ENCODE assay signal across 8 cellular contexts in the genomic region with DNA sequence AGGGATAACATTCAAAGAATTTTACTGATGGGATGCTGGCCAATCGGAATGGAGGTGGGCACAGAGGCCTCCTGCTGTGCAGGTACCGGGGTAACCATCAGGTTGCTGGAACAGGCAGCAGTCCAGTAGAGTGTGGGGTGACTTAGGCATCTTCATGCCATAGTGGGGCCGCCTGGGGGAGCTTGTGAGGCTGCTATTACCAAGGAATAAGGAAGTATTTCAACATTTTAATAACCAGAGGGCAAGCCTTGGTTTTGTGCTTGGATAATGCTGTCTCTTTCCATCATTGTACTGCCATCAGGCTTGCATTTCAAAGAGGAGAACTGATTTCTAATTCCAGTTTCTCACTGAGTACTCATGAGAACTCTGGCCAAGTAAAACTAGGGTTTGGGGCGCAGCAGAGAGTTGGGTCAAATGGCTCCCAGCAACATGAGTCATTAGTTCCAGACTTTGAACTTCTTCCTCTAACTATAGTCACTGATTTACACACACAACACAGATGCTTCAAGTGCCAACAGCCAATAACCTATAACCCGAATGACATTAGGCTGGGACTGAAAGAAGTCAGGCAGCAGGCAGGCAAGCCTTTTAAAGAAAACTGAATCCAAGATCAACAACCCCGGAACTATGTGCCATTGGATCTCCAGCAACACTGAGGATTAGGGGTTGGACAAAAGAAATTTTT. TPM values are rescaled to one million over a fixed set of nuclear protein-coding genes. Genes with fewer than 3 reads are reported as not detected.
DNase-seq lines count a peak whose midpoint lies in the region; ATAC-seq and TF ChIP-seq lines count a peak whose summit lies in the region.

No MANE protein-coding gene starts in this region.

- CTCF ChIA-PET in RWPE1 (lab: Yijun Ruan, JAX), result interaction anchor here (0.6 to 1.2 kb wide), 3 partner anchors 51 to 59 kb away, joined by 3 to 7 read pairs (median 5); no protein-coding TSS in a partner anchor

- DNase-seq in stimulated activated CD4-positive, alpha-beta T cell treated with anti-CD3 and anti-CD28 coated beads, Interleukin-15, amount 100 ng/mL, for 24 hours, result peak; percentile 16
- DNase-seq in stimulated activated CD4-positive, alpha-beta T cell treated with anti-CD3 and anti-CD28 coated beads, Interleukin-1b, Interleukin-23, amount 100 ng/mL, for 48 hours, result no peak
- DNase-seq in RWPE1 (ENCODE audit: low spot score) (peak; percentile 69), fibroblast of pulmonary artery (ENCODE audit: low read depth) (peak; percentile 56), sciatic nerve (ENCODE audit: low spot score) (peak; percentile 67), nephron progenitor cell (no peak)
- no peak for DNase-seq in activated T-cell treated with anti-CD3 and anti-CD28 coated beads, Interleukin-2, amount 50 U/mL, for 48 hours

- POLR2A ChIA-PET in RWPE1 (lab: Yijun Ruan, JAX; ENCODE audit: low non-redundant PET), result no interaction called here

- H3K36me3 Mint-ChIP-seq in nephron progenitor cell (ENCODE audit: low read depth), result no peaks in the 10 kb centered on the region

- H3K27ac ChIP-seq in RWPE1, result peak overlapping the region; percentile 88

- peaks cover 5% of the 10 kb centered on the region for H3K4me1 Mint-ChIP-seq in nephron progenitor cell

- TF ChIP-seq CTCF in RWPE1 (conservative IDR thresholded peaks at IDR 0.05; ENCODE audit: low read depth) (no peak; the same call in 1 of the 2 replicates), fibroblast of pulmonary artery (IDR thresholded peaks at IDR 0.05; ENCODE audit: low read length, missing control alignments) (peak; percentile 50), nephron progenitor cell (IDR thresholded peaks at IDR 0.05) (no peak)

- H3K4me3 ChIP-seq in fibroblast of pulmonary artery (replicated peaks; ENCODE audit: low read depth, low read length), result no peak overlapping the region

- H3K4me3 Mint-ChIP-seq in nephron progenitor cell, result no peak overlapping the region

- H3K27me3 Mint-ChIP-seq in nephron progenitor cell (ENCODE audit: low read depth, poor library complexity), result peaks cover 13% of the 10 kb centered on the region

- intact Hi-C loops in sciatic nerve (cut with DNase I), result no loop called here

- peaks cover 4% of the 10 kb centered on the region for H3K9me3 Mint-ChIP-seq in nephron progenitor cell

- no peak overlapping the region for H3K27ac Mint-ChIP-seq in nephron progenitor cell

- ATAC-seq in sciatic nerve (peak; percentile 82), HG02970 (IDR thresholded peaks at IDR 0.05; ENCODE audit: low FRiP score, unreplicated experiment) (no peak)

RNA-seq across cellular contexts. Expression of a gene that starts 56.1 kb away (rescaled TPM):
- 208 TPM for total RNA-seq in sciatic nerve

Comparison
In these comparisons a context has a peak if more than half of its experiments do, and no peak if none do; other contexts are left out.
1. DNase-seq: peak in stimulated activated CD4-positive, alpha-beta T cell treated with anti-CD3 and anti-CD28 coated beads, Interleukin-15, amount 100 ng/mL, for 24 hours (single experiment), RWPE1 (single experiment), fibroblast of pulmonary artery (single experiment) and sciatic nerve (single experiment); none in stimulated activated CD4-positive, alpha-beta T cell treated with anti-CD3 and anti-CD28 coated beads, Interleukin-1b, Interleukin-23, amount 100 ng/mL, for 48 hours (single experiment), nephron progenitor cell (single experiment) and activated T-cell treated with anti-CD3 and anti-CD28 coated beads, Interleukin-2, amount 50 U/mL, for 48 hours (0 of 2).